ENCODE assay signal across 30 cellular contexts in genomic region chr3:56295161-56295560, GRCh38.
"Had no signal": no experiment of that assay in that cellular context is flagged by ENCODE, and none has a peak within 500 bp of the region (broad histone marks: within the 10 kb centered on the region; RNA-seq: fewer than 3 reads in every experiment).

No MANE protein-coding gene starts in this region.

- H3K4me3 ChIP-seq: cardiac muscle cell had no signal

- H3K27ac ChIP-seq: cardiac muscle cell, VCaP had no signal

- FAIRE-seq: astrocyte, bronchial epithelial cell, TTC549 had no signal

- H3K27me3 ChIP-seq: cardiac muscle cell had no signal

- DNase-seq: activated B cell treated with CpG ODN at 0.5 μM for 24 hours; activated CD4-positive, alpha-beta memory T cell treated with anti-CD3 and anti-CD28 coated beads, Interleukin-2, amount 10 ng/mL, durations not matched to agents 7 days and 5 days; activated CD4-positive, alpha-beta T cell treated with anti-CD3 and anti-CD28 coated beads for 4 hours; activated CD4-positive, alpha-beta T cell treated with anti-CD3 and anti-CD28 coated beads, Interleukin-2, amount 10 ng/mL, durations not matched to agents 24 days and 14 days; activated CD4-positive, alpha-beta T cell treated with anti-CD3 and anti-CD28 coated beads, Interleukin-2, amount 50 U/mL, for 48 hours; activated CD4-positive, CD25-positive, alpha-beta regulatory T cell treated with anti-CD3 and anti-CD28 coated beads, Interleukin-2, amount 50 U/mL, for 72 hours; activated CD8-positive, alpha-beta memory T cell treated with anti-CD3 and anti-CD28 coated beads for 24 hours; activated CD8-positive, alpha-beta memory T cell treated with anti-CD3 and anti-CD28 coated beads, Interleukin-2, amount 10 ng/mL, durations not matched to agents 7 days and 5 days; activated CD8-positive, alpha-beta memory T cell treated with anti-CD3 and anti-CD28 coated beads, Interleukin-2, amount 50 U/mL, for 48 hours; activated CD8-positive, alpha-beta T cell treated with anti-CD3 and anti-CD28 coated beads, Interleukin-2, amount 10 ng/mL, durations not matched to agents 7 days and 5 days; activated effector memory CD4-positive, alpha-beta T cell treated with Interleukin-2 at 50 U/mL for 16 hours; activated gamma-delta T cell; activated naive CD4-positive, alpha-beta T cell treated with anti-CD3 and anti-CD28 coated beads, Interleukin-2, amount 10 ng/mL, durations not matched to agents 7 days and 5 days; activated naive CD4-positive, alpha-beta T cell treated with Interleukin-2 at 50 U/mL for 16 hours; activated naive CD8-positive, alpha-beta T cell treated with anti-CD3 and anti-CD28 coated beads, Interleukin-2, amount 10 ng/mL, durations not matched to agents 7 days and 5 days; activated naive CD8-positive, alpha-beta T cell treated with anti-CD3 and anti-CD28 coated beads, Interleukin-2, amount 50 U/mL, for 24 hours; activated T-cell treated with anti-CD3 and anti-CD28 coated beads, Interleukin-2, amount 50 U/mL, for 24 hours; activated T-cell treated with anti-CD3 and anti-CD28 coated beads, Interleukin-2, amount 50 U/mL, for 48 hours; amygdala; anterior cingulate cortex; caudate nucleus; cerebellar nuclear complex; T-helper 1 cell; T-helper 2 cell; T-helper 9 cell had no signal

- H3K36me3 ChIP-seq: cardiac muscle cell had no signal
